In the genomic region with DNA sequence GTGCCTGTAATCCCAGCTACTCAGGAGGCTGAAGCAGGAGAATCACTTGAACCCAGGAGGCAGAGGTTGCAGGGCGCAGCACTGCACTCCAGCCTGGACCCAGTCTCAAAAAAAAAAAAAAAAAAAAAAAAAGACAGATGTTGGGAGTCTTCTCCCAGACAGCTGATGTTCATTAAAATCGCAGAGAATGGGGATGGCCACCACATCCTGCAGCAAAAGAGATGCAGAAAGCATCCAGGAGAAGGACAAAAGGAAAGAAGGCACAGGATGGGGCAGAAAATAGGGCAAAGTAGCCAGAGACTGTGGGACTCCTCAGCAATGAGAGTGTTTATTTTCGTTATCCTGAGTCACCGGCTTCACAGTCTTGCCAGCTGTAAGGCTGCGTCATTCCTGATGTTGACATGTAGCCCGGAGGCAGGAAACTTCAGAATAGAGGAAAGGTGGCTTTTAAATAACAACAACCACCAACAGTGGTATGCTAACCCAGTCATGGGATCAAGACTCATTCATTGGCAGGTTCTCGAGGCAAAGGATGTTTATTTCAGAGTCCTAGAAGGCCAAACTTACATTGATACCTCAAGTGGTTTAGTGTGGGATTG, we compare ENCODE assay signal across 1 cellular context.
TF ChIP-seq lines count a peak whose summit lies in the region.

No MANE protein-coding gene starts in this region.

TF ChIP-seq in SK-N-SH, 30 proteins besides CTCF, POLR2A, EP300 and RAD21 (continued from another document):
- TF ChIP-seq, protein P1, sequence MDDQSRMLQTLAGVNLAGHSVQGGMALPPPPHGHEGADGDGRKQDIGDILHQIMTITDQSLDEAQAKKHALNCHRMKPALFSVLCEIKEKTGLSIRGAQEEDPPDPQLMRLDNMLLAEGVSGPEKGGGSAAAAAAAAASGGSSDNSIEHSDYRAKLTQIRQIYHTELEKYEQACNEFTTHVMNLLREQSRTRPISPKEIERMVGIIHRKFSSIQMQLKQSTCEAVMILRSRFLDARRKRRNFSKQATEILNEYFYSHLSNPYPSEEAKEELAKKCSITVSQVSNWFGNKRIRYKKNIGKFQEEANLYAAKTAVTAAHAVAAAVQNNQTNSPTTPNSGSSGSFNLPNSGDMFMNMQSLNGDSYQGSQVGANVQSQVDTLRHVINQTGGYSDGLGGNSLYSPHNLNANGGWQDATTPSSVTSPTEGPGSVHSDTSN (IDR thresholded peaks at IDR 0.05), result peak; percentile 80
- TF ChIP-seq, protein P2, sequence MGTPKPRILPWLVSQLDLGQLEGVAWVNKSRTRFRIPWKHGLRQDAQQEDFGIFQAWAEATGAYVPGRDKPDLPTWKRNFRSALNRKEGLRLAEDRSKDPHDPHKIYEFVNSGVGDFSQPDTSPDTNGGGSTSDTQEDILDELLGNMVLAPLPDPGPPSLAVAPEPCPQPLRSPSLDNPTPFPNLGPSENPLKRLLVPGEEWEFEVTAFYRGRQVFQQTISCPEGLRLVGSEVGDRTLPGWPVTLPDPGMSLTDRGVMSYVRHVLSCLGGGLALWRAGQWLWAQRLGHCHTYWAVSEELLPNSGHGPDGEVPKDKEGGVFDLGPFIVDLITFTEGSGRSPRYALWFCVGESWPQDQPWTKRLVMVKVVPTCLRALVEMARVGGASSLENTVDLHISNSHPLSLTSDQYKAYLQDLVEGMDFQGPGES (IDR thresholded peaks at IDR 0.05; ENCODE audit: low read depth, low read length), result no peak
- TF ChIP-seq, protein P3, sequence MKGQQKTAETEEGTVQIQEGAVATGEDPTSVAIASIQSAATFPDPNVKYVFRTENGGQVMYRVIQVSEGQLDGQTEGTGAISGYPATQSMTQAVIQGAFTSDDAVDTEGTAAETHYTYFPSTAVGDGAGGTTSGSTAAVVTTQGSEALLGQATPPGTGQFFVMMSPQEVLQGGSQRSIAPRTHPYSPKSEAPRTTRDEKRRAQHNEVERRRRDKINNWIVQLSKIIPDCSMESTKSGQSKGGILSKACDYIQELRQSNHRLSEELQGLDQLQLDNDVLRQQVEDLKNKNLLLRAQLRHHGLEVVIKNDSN (IDR thresholded peaks at IDR 0.05; ENCODE audit: borderline replicate concordance, low read depth), result no peak
- TF ChIP-seq RXRA (IDR thresholded peaks at IDR 0.05; ENCODE audit: borderline replicate concordance, low read depth) (0 out of 2 replicates have a peak, but pooled peaks have one; percentile 21), FOSL2 (IDR thresholded peaks at IDR 0.05; ENCODE audit: borderline replicate concordance, low read depth) (peak; percentile 82), POLR2AphosphoS5 (IDR thresholded peaks at IDR 0.05; ENCODE audit: low read depth, low read length) (peak; percentile 52; the same call in 1 of the 2 replicates), YY1 (IDR thresholded peaks at IDR 0.05; ENCODE audit: low read depth) (no peak)
